Comparison of ENCODE assay signal across 36 cellular contexts in the genomic region with DNA sequence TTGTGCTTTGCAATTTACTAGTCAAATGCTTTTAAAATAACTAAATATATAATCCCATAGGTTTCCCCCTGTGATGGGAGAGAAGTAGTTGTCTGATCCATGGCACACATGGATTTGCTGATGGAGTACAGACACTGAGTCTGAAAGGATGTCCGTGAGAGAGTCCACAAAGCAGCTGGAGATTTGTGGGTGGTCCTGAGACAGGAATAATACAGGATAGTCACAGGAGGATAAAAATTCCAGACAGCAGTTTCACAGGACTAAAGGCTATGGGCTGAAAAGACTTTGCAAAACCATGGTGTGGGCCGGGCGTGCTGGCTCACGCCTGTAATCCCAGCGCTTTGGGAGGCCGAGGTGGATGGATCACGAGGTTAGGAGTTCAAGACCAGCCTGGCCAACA.
"Had no signal": no experiment of that assay in that cellular context is flagged by ENCODE, and none has a peak within 500 bp of the region (broad histone marks: within the 10 kb centered on the region; RNA-seq: fewer than 3 reads in every experiment).

No MANE protein-coding gene starts in this region.

- H3K9me3 Mint-ChIP-seq: activated B cell treated with CpG ODN at 0.5 μM for 24 hours; activated CD4-positive, alpha-beta memory T cell treated with anti-CD3 and anti-CD28 coated beads for 36 hours; activated naive CD4-positive, alpha-beta T cell treated with anti-CD3 and anti-CD28 coated beads for 36 hours; activated naive CD4-positive, alpha-beta T cell treated with anti-CD3 and anti-CD28 coated beads, Interleukin-2, amount 50 U/mL, for 72 hours; activated T-cell treated with anti-CD3 and anti-CD28 coated beads, Interleukin-2, amount 50 U/mL, for 4 hours; activated T-helper 1 cell treated with anti-CD3 and anti-CD28 coated beads, Interleukin-12 subunit alpha, Interleukin-12 subunit beta, Interleukin-2, Interleukin-4 antibody, amounts not matched to agents 30 ng/mL and 10 ng/mL and 1 ng/mL, durations not matched to agents 14 hours and 24 hours and 36 hours had no signal

- H3K4me3 ChIP-seq: adrenal gland had no signal

- H3K36me3 ChIP-seq: adrenal gland, brain microvascular endothelial cell had no signal

- H3K4me3 Mint-ChIP-seq: activated B cell treated with CpG ODN at 0.5 μM for 24 hours; activated CD4-positive, alpha-beta memory T cell treated with anti-CD3 and anti-CD28 coated beads for 36 hours; activated naive CD4-positive, alpha-beta T cell treated with anti-CD3 and anti-CD28 coated beads for 36 hours; activated T-cell treated with anti-CD3 and anti-CD28 coated beads, Interleukin-2, amount 50 U/mL, for 4 hours; activated T-helper 1 cell treated with anti-CD3 and anti-CD28 coated beads, Interleukin-12 subunit alpha, Interleukin-12 subunit beta, Interleukin-2, Interleukin-4 antibody, amounts not matched to agents 30 ng/mL and 10 ng/mL and 1 ng/mL, durations not matched to agents 14 hours and 24 hours and 36 hours had no signal

- DNase-seq: activated B cell treated with CpG ODN at 0.5 μM for 24 hours; activated CD4-positive, alpha-beta memory T cell treated with anti-CD3 and anti-CD28 coated beads for 36 hours; activated CD4-positive, alpha-beta T cell treated with anti-CD3 and anti-CD28 coated beads for 4 hours; activated CD4-positive, alpha-beta T cell treated with anti-CD3 and anti-CD28 coated beads, Interleukin-2, amount 50 U/mL, for 1 hour; activated CD4-positive, CD25-positive, alpha-beta regulatory T cell treated with anti-CD3 and anti-CD28 coated beads, Interleukin-2, amount 50 U/mL, for 72 hours; activated CD8-positive, alpha-beta memory T cell treated with anti-CD3 and anti-CD28 coated beads, Interleukin-2, amount 50 U/mL, for 4 hours; activated gamma-delta T cell treated with Interleukin-2 at 50 U/mL for 16 hours; activated naive CD4-positive, alpha-beta T cell treated with anti-CD3 and anti-CD28 coated beads for 36 hours; activated T-cell treated with anti-CD3 and anti-CD28 coated beads for 4 hours; activated T-cell treated with anti-CD3 and anti-CD28 coated beads, Interleukin-2, amount 50 U/mL, for 4 hours; adrenal gland; anterior cingulate cortex; brain microvascular endothelial cell; Kasumi-1; KG1; MM.1S; NCI-H1092 treated with DMSO at 0.1 percent for 48 hours; NCI-H1417; NCI-H146; NCI-H187; NCI-H2029 treated with DMSO at 0.1 percent for 48 hours; NCI-H2107; NCI-H2171 treated with DMSO at 0.1 percent for 48 hours; NCI-H226; NCI-H446 treated with DMSO at 0.1 percent for 48 hours; NCI-H524; NCI-H69; NCI-H82; SHP77 treated with DMSO at 0.1 percent for 48 hours; SW 1271; T-helper 1 cell; T-helper 2 cell; T-helper 9 cell had no signal

- H3K36me3 Mint-ChIP-seq: activated CD4-positive, alpha-beta memory T cell treated with anti-CD3 and anti-CD28 coated beads for 36 hours; activated naive CD4-positive, alpha-beta T cell treated with anti-CD3 and anti-CD28 coated beads, Interleukin-2, amount 50 U/mL, for 72 hours had no signal

- H3K27ac ChIP-seq: adrenal gland, brain microvascular endothelial cell, VCaP had no signal

- H3K27ac Mint-ChIP-seq: activated B cell treated with CpG ODN at 0.5 μM for 24 hours; activated CD4-positive, alpha-beta memory T cell treated with anti-CD3 and anti-CD28 coated beads for 36 hours; activated naive CD4-positive, alpha-beta T cell treated with anti-CD3 and anti-CD28 coated beads for 36 hours; activated naive CD4-positive, alpha-beta T cell treated with anti-CD3 and anti-CD28 coated beads, Interleukin-2, amount 50 U/mL, for 72 hours; activated T-helper 1 cell treated with anti-CD3 and anti-CD28 coated beads, Interleukin-12 subunit alpha, Interleukin-12 subunit beta, Interleukin-2, Interleukin-4 antibody, amounts not matched to agents 30 ng/mL and 10 ng/mL and 1 ng/mL, durations not matched to agents 14 hours and 24 hours and 36 hours had no signal

- H3K27me3 Mint-ChIP-seq: activated CD4-positive, alpha-beta memory T cell treated with anti-CD3 and anti-CD28 coated beads for 36 hours had no signal

- H3K27me3 ChIP-seq: adrenal gland had no signal

- H3K9me3 ChIP-seq: adrenal gland had no signal
